Comparison of ENCODE assay signal across 8 cellular contexts in the genomic region with DNA sequence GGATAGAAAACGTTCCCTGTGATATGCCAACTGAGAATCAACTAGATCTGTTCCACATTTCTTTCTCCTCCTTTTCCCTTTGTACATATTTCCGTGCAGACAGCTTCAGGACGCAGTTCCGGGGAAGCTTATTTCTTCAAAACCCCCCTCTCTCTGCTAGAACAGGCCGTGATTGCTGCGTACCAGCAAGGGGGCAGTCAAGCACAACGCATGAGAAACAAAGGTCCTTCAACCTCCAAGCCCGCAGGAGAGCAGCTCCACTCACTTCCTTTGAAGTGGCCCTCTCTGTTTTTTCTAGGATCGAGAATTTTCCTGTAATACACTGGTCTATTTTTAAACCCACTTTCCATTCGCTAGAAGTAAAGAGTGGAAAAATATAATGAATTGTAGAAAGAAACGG.
DNase-seq lines count a peak whose midpoint lies in the region; ATAC-seq and TF ChIP-seq lines count a peak whose summit lies in the region.

No MANE protein-coding gene starts in this region.

- no peak for ATAC-seq in activated T-helper 17 cell treated with anti-CD3 and anti-CD28 coated beads, Interleukin-2, amount 50 U/mL, for 72 hours (replicated peaks)
- ATAC-seq in HG02885 (IDR thresholded peaks at IDR 0.05; ENCODE audit: poor library complexity, unreplicated experiment): no peak

- intact Hi-C loops in tibial artery (cut with DNase I; ENCODE audit: low total_unique reads): no loop called here

- no peaks in the 10 kb centered on the region for H3K36me3 ChIP-seq in tibial artery

- H3K27me3 Mint-ChIP-seq in brain: no peaks in the 10 kb centered on the region
- peaks cover 9% of the 10 kb centered on the region for H3K27me3 Mint-ChIP-seq in activated T-helper 17 cell treated with anti-CD3 and anti-CD28 coated beads, Interleukin-2, amount 50 U/mL, for 72 hours

- H3K4me1 ChIP-seq in tibial artery: peaks cover 0 to 4% (median 1%) of the 10 kb centered on the region in 4 donors

- no peak overlapping the region for H3K27ac ChIP-seq in tibial artery

- TF ChIP-seq CTCF in brain (conservative IDR thresholded peaks at IDR 0.05): peak; percentile 79 to 89
- TF ChIP-seq CTCF in tibial artery (IDR thresholded peaks at IDR 0.05): peak; percentile 61 to 68

- no peak overlapping the region for H3K4me3 ChIP-seq in tibial artery

- DNase-seq in DMS79 treated with DMSO at 0.1 percent for 48 hours (lab: John Stamatoyannopoulos, UW) (peak; percentile 78), NCI-H146 treated with DMSO at 0.1 percent for 48 hours (lab: John Stamatoyannopoulos, UW; ENCODE audit: unreplicated experiment) (peak; percentile 71), islet precursor cell (peak; percentile 88), tibial artery (no peak), GDM1 (lab: John Stamatoyannopoulos, UW) (no peak)

- peak overlapping the region in 1 of 5 experiments; percentile 0 for H3K4me3 Mint-ChIP-seq in brain
- H3K4me3 Mint-ChIP-seq in activated T-helper 17 cell treated with anti-CD3 and anti-CD28 coated beads, Interleukin-2, amount 50 U/mL, for 72 hours: no peak overlapping the region

- H3K9me3 Mint-ChIP-seq in brain: peaks cover 5 to 13% (median 11%) of the 10 kb centered on the region in 5 experiments
- no peaks in the 10 kb centered on the region for H3K9me3 Mint-ChIP-seq in activated T-helper 17 cell treated with anti-CD3 and anti-CD28 coated beads, Interleukin-2, amount 50 U/mL, for 72 hours

- H3K9me3 ChIP-seq in tibial artery: peaks cover 0 to 5% (median 0%) of the 10 kb centered on the region in 3 donors

- H3K27ac Mint-ChIP-seq in brain: peak overlapping the region in 4 of 5 experiments; percentile 64 to 89 (median 75)
- H3K27ac Mint-ChIP-seq in activated T-helper 17 cell treated with anti-CD3 and anti-CD28 coated beads, Interleukin-2, amount 50 U/mL, for 72 hours: no peak overlapping the region

- H3K27me3 ChIP-seq in tibial artery: no peaks in the 10 kb centered on the region

- H3K36me3 Mint-ChIP-seq in brain: peaks cover 12% of the 10 kb centered on the region
- H3K36me3 Mint-ChIP-seq in activated T-helper 17 cell treated with anti-CD3 and anti-CD28 coated beads, Interleukin-2, amount 50 U/mL, for 72 hours (ENCODE audit: low read depth): no peaks in the 10 kb centered on the region

- H3K4me1 Mint-ChIP-seq in brain: peaks cover 38% of the 10 kb centered on the region
- no peaks in the 10 kb centered on the region for H3K4me1 Mint-ChIP-seq in activated T-helper 17 cell treated with anti-CD3 and anti-CD28 coated beads, Interleukin-2, amount 50 U/mL, for 72 hours

Comparison
In these comparisons a context has a peak if more than half of its experiments do, and no peak if none do; other contexts are left out.
1. DNase-seq: peak in DMS79 treated with DMSO at 0.1 percent for 48 hours (single experiment), NCI-H146 treated with DMSO at 0.1 percent for 48 hours (single experiment) and islet precursor cell (single experiment); none in tibial artery (0 of 2) and GDM1 (single experiment).